ENCODE assay signal across 12 cellular contexts in genomic region chr14:99466719-99467118, GRCh38.
"Had no signal": no experiment of that assay in that cellular context is flagged by ENCODE, and none has a peak within 500 bp of the region (broad histone marks: within the 10 kb centered on the region; RNA-seq: fewer than 3 reads in every experiment).

No MANE protein-coding gene starts in this region.

- H3K4me3 Mint-ChIP-seq: dendritic cell treated with granulocyte-macrophage colony-stimulating factor and Interleukin-4, amounts not matched to agents 40 ng/mL and 50 ng/mL, for 4 days; effector memory CD8-positive, alpha-beta T cell; naive B cell; neural crest cell; type B pancreatic cell had no signal

- ATAC-seq: effector memory CD8-positive, alpha-beta T cell; left colon had no signal

- H3K4me1 Mint-ChIP-seq: neural crest cell had no signal

- H3K27ac Mint-ChIP-seq: dendritic cell treated with granulocyte-macrophage colony-stimulating factor and Interleukin-4, amounts not matched to agents 40 ng/mL and 50 ng/mL, for 4 days; effector memory CD8-positive, alpha-beta T cell; type B pancreatic cell had no signal

- H3K27me3 Mint-ChIP-seq: dendritic cell treated with granulocyte-macrophage colony-stimulating factor and Interleukin-4, amounts not matched to agents 40 ng/mL and 50 ng/mL, for 4 days; effector memory CD8-positive, alpha-beta T cell; naive B cell; type B pancreatic cell had no signal

- DNase-seq: effector memory CD8-positive, alpha-beta T cell; gastrocnemius medialis; left colon; mesendoderm; naive B cell; posterior cingulate gyrus; small intestine; stimulated activated CD4-positive, alpha-beta T cell treated with anti-CD3 and anti-CD28 coated beads, Interleukin-12 subunit alpha, Interleukin-12 subunit beta, amount 100 ng/mL, for 4 hours; stimulated activated naive CD4-positive, alpha-beta T cell treated with Interleukin-2 at 50 U/mL for 16 hours had no signal

- H3K9me3 Mint-ChIP-seq: dendritic cell treated with granulocyte-macrophage colony-stimulating factor and Interleukin-4, amounts not matched to agents 40 ng/mL and 50 ng/mL, for 4 days; effector memory CD8-positive, alpha-beta T cell; naive B cell; neural crest cell; type B pancreatic cell had no signal
